8 cellular contexts compared by ENCODE assay signal in genomic region chr2:54557211-54557600, GRCh38.
DNase-seq lines count a peak whose midpoint lies in the region; ATAC-seq, FAIRE-seq and TF ChIP-seq lines count a peak whose summit lies in the region.

No MANE protein-coding gene starts in this region.

- FAIRE-seq in small intestine (lab: Jason Lieb, UNC): no peak

- H3K36me3 ChIP-seq in HUES48 (ENCODE audit: control insufficient read depth, insufficient read depth, low read length) (no peaks in the 10 kb centered on the region), iPS-15b (ENCODE audit: control insufficient read depth, insufficient read depth, low read length) (no peaks in the 10 kb centered on the region), small intestine (ENCODE audit: control insufficient read depth in 2 of 2, insufficient read depth in 2 of 2, low read length in 2 of 2) (no peaks in the 10 kb centered on the region)

- peak overlapping the region; percentile 93 for H3K9ac ChIP-seq in HUES48 (ENCODE audit: low read depth, low read length)
- peak overlapping the region; percentile 91 for H3K9ac ChIP-seq in iPS-15b (ENCODE audit: low read depth, low read length)

- H3K4me3 ChIP-seq in HUES48 (ENCODE audit: low read depth, low read length): peak overlapping the region; percentile 100
- H3K4me3 ChIP-seq in iPS-15b (ENCODE audit: low read depth, low read length): peak overlapping the region; percentile 93
- peak overlapping the region in 1 of 2 donors; percentile 88 for H3K4me3 ChIP-seq in small intestine (ENCODE audit: low read depth in 1 of 2, low read length in 2 of 2)

- TF ChIP-seq CTCF in GM13977 (IDR thresholded peaks at IDR 0.05; ENCODE audit: extremely low read depth, insufficient read depth, missing control alignments): no peak

- H3K36me3 Mint-ChIP-seq in activated T-helper 17 cell treated with anti-CD3 and anti-CD28 coated beads, Interleukin-2, amount 50 U/mL, for 72 hours (ENCODE audit: low read depth): peaks cover 25% of the 10 kb centered on the region

- H3K4me1 ChIP-seq in HUES48 (ENCODE audit: control insufficient read depth, insufficient read depth, low read length) (peaks cover 23% of the 10 kb centered on the region), iPS-15b (ENCODE audit: control insufficient read depth, insufficient read depth, low read length) (peaks cover 13% of the 10 kb centered on the region), small intestine (ENCODE audit: control insufficient read depth in 2 of 2, insufficient read depth in 1 of 2, low read depth in 1 of 2, low read length in 1 of 2) (peaks cover 7 to 19% of the 10 kb centered on the region in 2 donors)

- whole genome bisulfite sequencing in small intestine, 3 donors: 29 to 52% (median 38%) methylated on average over 1 of the region's 1 CpG

- H3K27me3 ChIP-seq in HUES48 (ENCODE audit: control insufficient read depth, insufficient read depth, low read length): no peaks in the 10 kb centered on the region
- H3K27me3 ChIP-seq in iPS-15b (ENCODE audit: control insufficient read depth, insufficient read depth, low read length): no peaks in the 10 kb centered on the region
- H3K27me3 ChIP-seq in small intestine (ENCODE audit: control insufficient read depth in 2 of 2, insufficient read depth in 2 of 2, low read length in 2 of 2): no peaks in the 10 kb centered on the region

- peaks cover 27% of the 10 kb centered on the region for H3K4me1 Mint-ChIP-seq in activated T-helper 17 cell treated with anti-CD3 and anti-CD28 coated beads, Interleukin-2, amount 50 U/mL, for 72 hours

- no peaks in the 10 kb centered on the region for H3K9me3 Mint-ChIP-seq in activated T-helper 17 cell treated with anti-CD3 and anti-CD28 coated beads, Interleukin-2, amount 50 U/mL, for 72 hours

- DNase-seq in small intestine (no peak), NCI-H1930 (lab: John Stamatoyannopoulos, UW) (no peak), NCI-H2227 treated with DMSO at 0.1 percent for 48 hours (lab: John Stamatoyannopoulos, UW) (no peak), GM13977 (ENCODE audit: low spot score) (no peak)

- peak overlapping the region; percentile 44 for H3K27ac Mint-ChIP-seq in activated T-helper 17 cell treated with anti-CD3 and anti-CD28 coated beads, Interleukin-2, amount 50 U/mL, for 72 hours

- H3K27ac ChIP-seq in HUES48 (ENCODE audit: low read depth, low read length) (peak overlapping the region; percentile 98), small intestine (ENCODE audit: low read depth in 1 of 2, low read length in 1 of 2) (peak overlapping the region; percentile 90 to 96)

- peak overlapping the region; percentile 92 for H3K4me3 Mint-ChIP-seq in activated T-helper 17 cell treated with anti-CD3 and anti-CD28 coated beads, Interleukin-2, amount 50 U/mL, for 72 hours

- no peaks in the 10 kb centered on the region for H3K9me3 ChIP-seq in HUES48 (ENCODE audit: control insufficient read depth, insufficient read depth, low read length)
- H3K9me3 ChIP-seq in iPS-15b (ENCODE audit: control insufficient read depth, insufficient read depth, low read length): no peaks in the 10 kb centered on the region
- H3K9me3 ChIP-seq in small intestine (ENCODE audit: control insufficient read depth, low read depth): no peaks in the 10 kb centered on the region

- ATAC-seq in activated T-helper 17 cell treated with anti-CD3 and anti-CD28 coated beads, Interleukin-2, amount 50 U/mL, for 72 hours (replicated peaks): no peak
- ATAC-seq in HG03095 (IDR thresholded peaks at IDR 0.05; ENCODE audit: unreplicated experiment): no peak

- H3K27me3 Mint-ChIP-seq in activated T-helper 17 cell treated with anti-CD3 and anti-CD28 coated beads, Interleukin-2, amount 50 U/mL, for 72 hours: no peaks in the 10 kb centered on the region

- in situ Hi-C loops in GM13977 (cut with MboI; ENCODE audit: low pct_unique_long_range_greater_than_20kb, low sequenced_read_pairs, unreplicated experiment): no loop called here
